In genomic region chr14:21096438-21096837, GRCh38 we compare ENCODE assay signal across 9 cellular contexts. TPM values are rescaled to one million over a fixed set of nuclear protein-coding genes. Genes with fewer than 3 reads are reported as not detected.
DNase-seq lines count a peak whose midpoint lies in the region; ATAC-seq and TF ChIP-seq lines count a peak whose summit lies in the region.
"Had no signal": no experiment of that assay in that cellular context is flagged by ENCODE, and none has a peak within 500 bp of the region (broad histone marks: within the 10 kb centered on the region; RNA-seq: fewer than 3 reads in every experiment).

No MANE protein-coding gene starts in this region.

- H3K4me3 Mint-ChIP-seq in GM23338 (peak overlapping the region; percentile 92), neural crest cell (peak overlapping the region; percentile 97)

- H4K20me1 ChIP-seq in GM23338 (replicated peaks; ENCODE audit: insufficient read depth), result peaks cover 7% of the 10 kb centered on the region

- H3K4me1 ChIP-seq in GM23338 (ENCODE audit: insufficient read depth), result peaks cover 48% of the 10 kb centered on the region

- H3K27me3 ChIP-seq in GM23338 (ENCODE audit: insufficient read depth), result no peaks in the 10 kb centered on the region

- H3K27ac ChIP-seq in 22Rv1 (peak overlapping the region; percentile 83), GM23338 (ENCODE audit: low read depth) (no peak overlapping the region), cingulate gyrus (ENCODE audit: low read depth, low read length) (peak overlapping the region; percentile 65)

- peaks cover 29% of the 10 kb centered on the region for H3F3A ChIP-seq in GM23338 (replicated peaks; ENCODE audit: low read depth)

- peaks cover 30% of the 10 kb centered on the region for H3K27me3 Mint-ChIP-seq in GM23338 (ENCODE audit: insufficient read depth, low read depth, poor library complexity)
- H3K27me3 Mint-ChIP-seq in neural crest cell (ENCODE audit: low read depth), result peaks cover 18% of the 10 kb centered on the region

- peaks cover 8% of the 10 kb centered on the region for H3K36me3 ChIP-seq in GM23338 (ENCODE audit: insufficient read depth)

- no peak for DNase-seq in GM23338 (ENCODE audit: low spot score)
- no peak for DNase-seq in neural crest cell (ENCODE audit: low read depth, low spot score)
- DNase-seq in activated effector memory CD4-positive, alpha-beta T cell treated with anti-CD3 and anti-CD28 coated beads, Interleukin-2, amount 50 U/mL, for 16 hours, result no peak
- no peak for DNase-seq in DMS53 treated with DMSO at 0.1 percent for 48 hours (lab: John Stamatoyannopoulos, UW; ENCODE audit: unreplicated experiment)
- no peak for DNase-seq in NCI-H446 (lab: John Stamatoyannopoulos, UW)
- DNase-seq: central memory CD4-positive, alpha-beta T cell had no signal

- peaks cover 71% of the 10 kb centered on the region for H3K4me1 Mint-ChIP-seq in GM23338
- H3K4me1 Mint-ChIP-seq in neural crest cell, result peaks cover 71% of the 10 kb centered on the region

- H2AFZ ChIP-seq in GM23338, result no peak overlapping the region

- H3K79me2 ChIP-seq in GM23338 (replicated peaks; ENCODE audit: insufficient read depth), result peaks cover 47% of the 10 kb centered on the region

- H3K27ac Mint-ChIP-seq in GM23338 (peak overlapping the region; percentile 30; the same call in 1 of the 2 replicates), neural crest cell (ENCODE audit: unreplicated experiment) (peak overlapping the region; percentile 48)

- peaks cover 8% of the 10 kb centered on the region; the same call in 2 of the 3 replicates for H3K9me3 Mint-ChIP-seq in GM23338
- no peaks in the 10 kb centered on the region for H3K9me3 Mint-ChIP-seq in neural crest cell

- ATAC-seq in GM23338, result no peak
- ATAC-seq in GM19395 (IDR thresholded peaks at IDR 0.05; ENCODE audit: unreplicated experiment), result no peak

- no peaks in the 10 kb centered on the region for H3K9me2 ChIP-seq in GM23338 (ENCODE audit: insufficient read depth)

- TF ChIP-seq CTCF in 22Rv1 (IDR thresholded peaks at IDR 0.05) (no peak), GM23338 (conservative IDR thresholded peaks at IDR 0.05; ENCODE audit: low read depth in 2 of 2) (no peak), neural crest cell (conservative IDR thresholded peaks at IDR 0.05) (no peak)

- peak overlapping the region; percentile 98 for H3K4me2 ChIP-seq in GM23338

- peak overlapping the region; percentile 84 for H3K4me3 ChIP-seq in GM23338

- H3K36me3 Mint-ChIP-seq in GM23338 (ENCODE audit: low read depth) (peaks cover 23% of the 10 kb centered on the region), neural crest cell (ENCODE audit: low read depth) (peaks cover 18% of the 10 kb centered on the region)

TF ChIP-seq in GM23338, 12 proteins besides CTCF, POLR2A, EP300 and RAD21 (continues in another document):
- TF ChIP-seq POLR2AphosphoS5 (IDR thresholded peaks at IDR 0.05; ENCODE audit: low read depth) (no peak), STAT1 (IDR thresholded peaks at IDR 0.05; ENCODE audit: unreplicated experiment) (no peak), CREB1 (CRISPR knock-in tag; IDR thresholded peaks at IDR 0.05; ENCODE audit: low read depth) (no peak), ZNF331 (CRISPR knock-in tag; IDR thresholded peaks at IDR 0.05; ENCODE audit: low read depth) (no peak), ETS1 (IDR thresholded peaks at IDR 0.05) (no peak), ZNF114 (CRISPR knock-in tag; IDR thresholded peaks at IDR 0.05) (no peak), JUNB (IDR thresholded peaks at IDR 0.05; ENCODE audit: unreplicated experiment) (no peak)
- TF ChIP-seq, protein P1, sequence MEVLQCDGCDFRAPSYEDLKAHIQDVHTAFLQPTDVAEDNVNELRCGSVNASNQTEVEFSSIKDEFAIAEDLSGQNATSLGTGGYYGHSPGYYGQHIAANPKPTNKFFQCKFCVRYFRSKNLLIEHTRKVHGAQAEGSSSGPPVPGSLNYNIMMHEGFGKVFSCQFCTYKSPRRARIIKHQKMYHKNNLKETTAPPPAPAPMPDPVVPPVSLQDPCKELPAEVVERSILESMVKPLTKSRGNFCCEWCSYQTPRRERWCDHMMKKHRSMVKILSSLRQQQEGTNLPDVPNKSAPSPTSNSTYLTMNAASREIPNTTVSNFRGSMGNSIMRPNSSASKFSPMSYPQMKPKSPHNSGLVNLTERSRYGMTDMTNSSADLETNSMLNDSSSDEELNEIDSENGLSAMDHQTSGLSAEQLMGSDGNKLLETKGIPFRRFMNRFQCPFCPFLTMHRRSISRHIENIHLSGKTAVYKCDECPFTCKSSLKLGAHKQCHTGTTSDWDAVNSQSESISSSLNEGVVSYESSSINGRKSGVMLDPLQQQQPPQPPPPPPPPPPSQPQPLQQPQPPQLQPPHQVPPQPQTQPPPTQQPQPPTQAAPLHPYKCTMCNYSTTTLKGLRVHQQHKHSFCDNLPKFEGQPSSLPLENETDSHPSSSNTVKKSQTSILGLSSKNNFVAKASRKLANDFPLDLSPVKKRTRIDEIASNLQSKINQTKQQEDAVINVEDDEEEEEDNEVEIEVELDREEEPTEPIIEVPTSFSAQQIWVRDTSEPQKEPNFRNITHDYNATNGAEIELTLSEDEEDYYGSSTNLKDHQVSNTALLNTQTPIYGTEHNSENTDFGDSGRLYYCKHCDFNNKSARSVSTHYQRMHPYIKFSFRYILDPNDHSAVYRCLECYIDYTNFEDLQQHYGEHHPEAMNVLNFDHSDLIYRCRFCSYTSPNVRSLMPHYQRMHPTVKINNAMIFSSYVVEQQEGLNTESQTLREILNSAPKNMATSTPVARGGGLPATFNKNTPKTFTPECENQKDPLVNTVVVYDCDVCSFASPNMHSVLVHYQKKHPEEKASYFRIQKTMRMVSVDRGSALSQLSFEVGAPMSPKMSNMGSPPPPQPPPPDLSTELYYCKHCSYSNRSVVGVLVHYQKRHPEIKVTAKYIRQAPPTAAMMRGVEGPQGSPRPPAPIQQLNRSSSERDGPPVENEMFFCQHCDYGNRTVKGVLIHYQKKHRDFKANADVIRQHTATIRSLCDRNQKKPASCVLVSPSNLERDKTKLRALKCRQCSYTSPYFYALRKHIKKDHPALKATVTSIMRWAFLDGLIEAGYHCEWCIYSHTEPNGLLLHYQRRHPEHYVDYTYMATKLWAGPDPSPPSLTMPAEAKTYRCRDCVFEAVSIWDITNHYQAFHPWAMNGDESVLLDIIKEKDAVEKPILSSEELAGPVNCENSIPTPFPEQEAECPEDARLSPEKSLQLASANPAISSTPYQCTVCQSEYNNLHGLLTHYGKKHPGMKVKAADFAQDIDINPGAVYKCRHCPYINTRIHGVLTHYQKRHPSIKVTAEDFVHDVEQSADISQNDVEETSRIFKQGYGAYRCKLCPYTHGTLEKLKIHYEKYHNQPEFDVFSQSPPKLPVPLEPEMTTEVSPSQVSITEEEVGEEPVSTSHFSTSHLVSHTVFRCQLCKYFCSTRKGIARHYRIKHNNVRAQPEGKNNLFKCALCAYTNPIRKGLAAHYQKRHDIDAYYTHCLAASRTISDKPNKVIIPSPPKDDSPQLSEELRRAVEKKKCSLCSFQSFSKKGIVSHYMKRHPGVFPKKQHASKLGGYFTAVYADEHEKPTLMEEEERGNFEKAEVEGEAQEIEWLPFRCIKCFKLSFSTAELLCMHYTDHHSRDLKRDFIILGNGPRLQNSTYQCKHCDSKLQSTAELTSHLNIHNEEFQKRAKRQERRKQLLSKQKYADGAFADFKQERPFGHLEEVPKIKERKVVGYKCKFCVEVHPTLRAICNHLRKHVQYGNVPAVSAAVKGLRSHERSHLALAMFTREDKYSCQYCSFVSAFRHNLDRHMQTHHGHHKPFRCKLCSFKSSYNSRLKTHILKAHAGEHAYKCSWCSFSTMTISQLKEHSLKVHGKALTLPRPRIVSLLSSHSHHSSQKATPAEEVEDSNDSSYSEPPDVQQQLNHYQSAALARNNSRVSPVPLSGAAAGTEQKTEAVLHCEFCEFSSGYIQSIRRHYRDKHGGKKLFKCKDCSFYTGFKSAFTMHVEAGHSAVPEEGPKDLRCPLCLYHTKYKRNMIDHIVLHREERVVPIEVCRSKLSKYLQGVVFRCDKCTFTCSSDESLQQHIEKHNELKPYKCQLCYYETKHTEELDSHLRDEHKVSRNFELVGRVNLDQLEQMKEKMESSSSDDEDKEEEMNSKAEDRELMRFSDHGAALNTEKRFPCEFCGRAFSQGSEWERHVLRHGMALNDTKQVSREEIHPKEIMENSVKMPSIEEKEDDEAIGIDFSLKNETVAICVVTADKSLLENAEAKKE (CRISPR knock-in tag; IDR thresholded peaks at IDR 0.05), result no peak

RNA-seq across cellular contexts. Expression of gene ZNF219, which starts 2.0 kb away (rescaled TPM):
- 148 and 153 TPM in 2 replicates for total RNA-seq in GM23338 (2014; rRNA removed; shearing (Covaris generic))
- 35.5 and 37.7 TPM in 2 replicates for polyA plus RNA-seq in GM23338 (2016; fragmentation: Nextera tagmentation; extraction: Ambion mirVana)
- total RNA-seq in neural crest cell, result 141 and 143 TPM in 2 replicates

RNA-seq across cellular contexts. Expression of gene TMEM253, which starts 4.4 kb away (rescaled TPM):
- 0.59 TPM in 1 of 2 replicates, not detected in the other for total RNA-seq in GM23338 (2014; rRNA removed; shearing (Covaris generic))
- polyA plus RNA-seq in GM23338 (2016; fragmentation: Nextera tagmentation; extraction: Ambion mirVana), result 0.95 and 2.7 TPM in 2 replicates
- total RNA-seq in neural crest cell, result 1.6 TPM in 2 replicates

RNA-seq across cellular contexts. Expression of gene ARHGEF40, which starts 26.3 kb away (rescaled TPM):
- 38.6 and 44.6 TPM in 2 replicates for total RNA-seq in GM23338 (2014; rRNA removed; shearing (Covaris generic))
- polyA plus RNA-seq in GM23338 (2016; fragmentation: Nextera tagmentation; extraction: Ambion mirVana), result 17.7 and 21.5 TPM in 2 replicates
- total RNA-seq in neural crest cell, result 72.7 and 73.8 TPM in 2 replicates

RNA-seq across cellular contexts. Expression of gene RNASE8, which starts 38.8 kb away (rescaled TPM):
- total RNA-seq in GM23338 (2014; rRNA removed; shearing (Covaris generic)), result not detected in 2 replicates
- polyA plus RNA-seq in GM23338 (2016; fragmentation: Nextera tagmentation; extraction: Ambion mirVana), result not detected in 2 replicates
- not detected in 2 replicates for total RNA-seq in neural crest cell

RNA-seq across cellular contexts. Expression of gene RNASE7, which starts 54.3 kb away (rescaled TPM):
- total RNA-seq in GM23338 (2014; rRNA removed; shearing (Covaris generic)), result not detected in 2 replicates
- polyA plus RNA-seq in GM23338 (2016; fragmentation: Nextera tagmentation; extraction: Ambion mirVana), result not detected in 2 replicates
- total RNA-seq in neural crest cell, result not detected in 2 replicates
